ENCODE assay signal across 15 cellular contexts in genomic region chr6:107510108-107510507, GRCh38.
"Had no signal": no experiment of that assay in that cellular context is flagged by ENCODE, and none has a peak within 500 bp of the region (broad histone marks: within the 10 kb centered on the region; RNA-seq: fewer than 3 reads in every experiment).

No MANE protein-coding gene starts in this region.

- ATAC-seq: activated CD8-positive, alpha-beta memory T cell treated with anti-CD3 and anti-CD28 coated beads, Interleukin-2, amount 10 ng/mL, durations not matched to agents 7 days and 5 days; activated T-helper 17 cell treated with anti-CD3 and anti-CD28 coated beads, Interleukin-2, amount 50 U/mL, for 72 hours; effector memory CD8-positive, alpha-beta T cell; upper lobe of right lung had no signal

- H3K27ac ChIP-seq: right atrium auricular region, upper lobe of right lung had no signal

- H3K4me3 ChIP-seq: lung, right atrium auricular region, upper lobe of right lung had no signal

- H3K4me3 Mint-ChIP-seq: activated B cell treated with CpG ODN at 0.5 μM for 24 hours; activated CD4-positive, alpha-beta memory T cell treated with anti-CD3 and anti-CD28 coated beads, Interleukin-2, amount 10 ng/mL, durations not matched to agents 7 days and 5 days; activated CD8-positive, alpha-beta memory T cell treated with anti-CD3 and anti-CD28 coated beads, Interleukin-2, amount 10 ng/mL, durations not matched to agents 7 days and 5 days; activated naive CD8-positive, alpha-beta T cell treated with anti-CD3 and anti-CD28 coated beads for 36 hours; activated T-helper 17 cell treated with anti-CD3 and anti-CD28 coated beads, Interleukin-2, amount 50 U/mL, for 72 hours; effector memory CD8-positive, alpha-beta T cell; stimulated activated naive CD8-positive, alpha-beta T cell treated with anti-CD3 and anti-CD28 coated beads, Interleukin-15, Interleukin-2, amounts not matched to agents 100 ng/mL and 50 ng/mL, for 24 hours had no signal

- H3K9me3 Mint-ChIP-seq: activated CD4-positive, alpha-beta memory T cell treated with anti-CD3 and anti-CD28 coated beads, Interleukin-2, amount 10 ng/mL, durations not matched to agents 7 days and 5 days; activated T-helper 17 cell treated with anti-CD3 and anti-CD28 coated beads, Interleukin-2, amount 50 U/mL, for 72 hours; effector memory CD8-positive, alpha-beta T cell had no signal

- H3K27me3 ChIP-seq: right atrium auricular region, upper lobe of right lung had no signal

- H3K36me3 ChIP-seq: right atrium auricular region, upper lobe of right lung had no signal

- H3K4me1 ChIP-seq: upper lobe of right lung had no signal

- H3K27me3 Mint-ChIP-seq: activated B cell treated with CpG ODN at 0.5 μM for 24 hours; activated CD8-positive, alpha-beta memory T cell treated with anti-CD3 and anti-CD28 coated beads, Interleukin-2, amount 10 ng/mL, durations not matched to agents 7 days and 5 days; activated naive CD8-positive, alpha-beta T cell treated with anti-CD3 and anti-CD28 coated beads for 36 hours; progenitor cell of endocrine pancreas; stimulated activated naive CD8-positive, alpha-beta T cell treated with anti-CD3 and anti-CD28 coated beads, Interleukin-15, Interleukin-2, amounts not matched to agents 100 ng/mL and 50 ng/mL, for 24 hours had no signal

- H3K9me3 ChIP-seq: upper lobe of right lung had no signal

- DNase-seq: activated B cell treated with CpG ODN at 0.5 μM for 24 hours; activated CD4-positive, alpha-beta memory T cell treated with anti-CD3 and anti-CD28 coated beads, Interleukin-2, amount 10 ng/mL, durations not matched to agents 7 days and 5 days; activated CD4-positive, alpha-beta T cell treated with anti-CD3 and anti-CD28 coated beads for 48 hours; activated CD8-positive, alpha-beta memory T cell treated with anti-CD3 and anti-CD28 coated beads, Interleukin-2, amount 10 ng/mL, durations not matched to agents 7 days and 5 days; activated naive CD4-positive, alpha-beta T cell; activated naive CD8-positive, alpha-beta T cell treated with anti-CD3 and anti-CD28 coated beads for 36 hours; effector memory CD8-positive, alpha-beta T cell; islet precursor cell; T-helper 2 cell; upper lobe of right lung had no signal

- H3K27ac Mint-ChIP-seq: activated B cell treated with CpG ODN at 0.5 μM for 24 hours; activated CD4-positive, alpha-beta memory T cell treated with anti-CD3 and anti-CD28 coated beads, Interleukin-2, amount 10 ng/mL, durations not matched to agents 7 days and 5 days; activated CD8-positive, alpha-beta memory T cell treated with anti-CD3 and anti-CD28 coated beads, Interleukin-2, amount 10 ng/mL, durations not matched to agents 7 days and 5 days; activated naive CD8-positive, alpha-beta T cell treated with anti-CD3 and anti-CD28 coated beads for 36 hours; activated T-helper 17 cell treated with anti-CD3 and anti-CD28 coated beads, Interleukin-2, amount 50 U/mL, for 72 hours; effector memory CD8-positive, alpha-beta T cell; progenitor cell of endocrine pancreas; stimulated activated naive CD8-positive, alpha-beta T cell treated with anti-CD3 and anti-CD28 coated beads, Interleukin-15, Interleukin-2, amounts not matched to agents 100 ng/mL and 50 ng/mL, for 24 hours had no signal

- H3K4me1 Mint-ChIP-seq: activated B cell treated with CpG ODN at 0.5 μM for 24 hours; activated CD4-positive, alpha-beta memory T cell treated with anti-CD3 and anti-CD28 coated beads, Interleukin-2, amount 10 ng/mL, durations not matched to agents 7 days and 5 days; activated naive CD8-positive, alpha-beta T cell treated with anti-CD3 and anti-CD28 coated beads for 36 hours; activated T-helper 17 cell treated with anti-CD3 and anti-CD28 coated beads, Interleukin-2, amount 50 U/mL, for 72 hours had no signal
